18 cellular contexts compared by ENCODE assay signal in genomic region chr2:174243812-174244211, GRCh38.
"Had no signal": no experiment of that assay in that cellular context is flagged by ENCODE, and none has a peak within 500 bp of the region (broad histone marks: within the 10 kb centered on the region; RNA-seq: fewer than 3 reads in every experiment).

No MANE protein-coding gene starts in this region.

- H3K27ac Mint-ChIP-seq: activated B cell treated with CpG ODN at 0.5 μM for 24 hours; activated CD4-positive, alpha-beta memory T cell treated with anti-CD3 and anti-CD28 coated beads, Interleukin-2, amount 10 ng/mL, durations not matched to agents 7 days and 5 days; activated CD4-positive, alpha-beta T cell treated with anti-CD3 and anti-CD28 coated beads for 36 hours; activated naive CD4-positive, alpha-beta T cell treated with anti-CD3 and anti-CD28 coated beads, Interleukin-2, amount 50 U/mL, for 24 hours; T-helper 17 cell had no signal

- H3K36me3 ChIP-seq: breast epithelium had no signal

- ATAC-seq: activated CD4-positive, alpha-beta T cell treated with anti-CD3 and anti-CD28 coated beads for 36 hours; T-helper 17 cell had no signal

- H3K4me3 ChIP-seq: breast epithelium had no signal

- DNase-seq: activated B cell treated with CpG ODN at 0.5 μM for 24 hours; activated CD4-positive, alpha-beta memory T cell treated with anti-CD3 and anti-CD28 coated beads, Interleukin-2, amount 10 ng/mL, durations not matched to agents 7 days and 5 days; activated CD4-positive, alpha-beta T cell treated with anti-CD3 and anti-CD28 coated beads for 36 hours; activated CD4-positive, alpha-beta T cell treated with anti-CD3 and anti-CD28 coated beads, Interleukin-2, amount 50 U/mL, for 1 hour; activated T-cell treated with anti-CD3 and anti-CD28 coated beads for 4 hours; aorta; caudate nucleus; NCI-H1048; NCI-H146; NCI-H187 treated with DMSO at 0.1 percent for 48 hours; NCI-H2081 treated with DMSO at 0.1 percent for 48 hours; NCI-H446; NCI-H524; SIG-M5; T-helper 17 cell; T-helper 9 cell had no signal

- H3K4me3 Mint-ChIP-seq: activated B cell treated with CpG ODN at 0.5 μM for 24 hours; activated CD4-positive, alpha-beta memory T cell treated with anti-CD3 and anti-CD28 coated beads, Interleukin-2, amount 10 ng/mL, durations not matched to agents 7 days and 5 days; activated CD4-positive, alpha-beta T cell treated with anti-CD3 and anti-CD28 coated beads for 36 hours; activated naive CD4-positive, alpha-beta T cell treated with anti-CD3 and anti-CD28 coated beads, Interleukin-2, amount 50 U/mL, for 24 hours; T-helper 17 cell had no signal

- H3K27ac ChIP-seq: breast epithelium had no signal

- H3K9me3 ChIP-seq: breast epithelium had no signal

- H3K27me3 ChIP-seq: breast epithelium had no signal

- H3K27me3 Mint-ChIP-seq: activated B cell treated with CpG ODN at 0.5 μM for 24 hours; activated CD4-positive, alpha-beta memory T cell treated with anti-CD3 and anti-CD28 coated beads, Interleukin-2, amount 10 ng/mL, durations not matched to agents 7 days and 5 days; activated CD4-positive, alpha-beta T cell treated with anti-CD3 and anti-CD28 coated beads for 36 hours; activated naive CD4-positive, alpha-beta T cell treated with anti-CD3 and anti-CD28 coated beads, Interleukin-2, amount 50 U/mL, for 24 hours; T-helper 17 cell had no signal

- H3K9me3 Mint-ChIP-seq: activated B cell treated with CpG ODN at 0.5 μM for 24 hours; activated CD4-positive, alpha-beta memory T cell treated with anti-CD3 and anti-CD28 coated beads, Interleukin-2, amount 10 ng/mL, durations not matched to agents 7 days and 5 days; activated naive CD4-positive, alpha-beta T cell treated with anti-CD3 and anti-CD28 coated beads, Interleukin-2, amount 50 U/mL, for 24 hours had no signal
